ENCODE assay signal across 1 cellular context in the genomic region with DNA sequence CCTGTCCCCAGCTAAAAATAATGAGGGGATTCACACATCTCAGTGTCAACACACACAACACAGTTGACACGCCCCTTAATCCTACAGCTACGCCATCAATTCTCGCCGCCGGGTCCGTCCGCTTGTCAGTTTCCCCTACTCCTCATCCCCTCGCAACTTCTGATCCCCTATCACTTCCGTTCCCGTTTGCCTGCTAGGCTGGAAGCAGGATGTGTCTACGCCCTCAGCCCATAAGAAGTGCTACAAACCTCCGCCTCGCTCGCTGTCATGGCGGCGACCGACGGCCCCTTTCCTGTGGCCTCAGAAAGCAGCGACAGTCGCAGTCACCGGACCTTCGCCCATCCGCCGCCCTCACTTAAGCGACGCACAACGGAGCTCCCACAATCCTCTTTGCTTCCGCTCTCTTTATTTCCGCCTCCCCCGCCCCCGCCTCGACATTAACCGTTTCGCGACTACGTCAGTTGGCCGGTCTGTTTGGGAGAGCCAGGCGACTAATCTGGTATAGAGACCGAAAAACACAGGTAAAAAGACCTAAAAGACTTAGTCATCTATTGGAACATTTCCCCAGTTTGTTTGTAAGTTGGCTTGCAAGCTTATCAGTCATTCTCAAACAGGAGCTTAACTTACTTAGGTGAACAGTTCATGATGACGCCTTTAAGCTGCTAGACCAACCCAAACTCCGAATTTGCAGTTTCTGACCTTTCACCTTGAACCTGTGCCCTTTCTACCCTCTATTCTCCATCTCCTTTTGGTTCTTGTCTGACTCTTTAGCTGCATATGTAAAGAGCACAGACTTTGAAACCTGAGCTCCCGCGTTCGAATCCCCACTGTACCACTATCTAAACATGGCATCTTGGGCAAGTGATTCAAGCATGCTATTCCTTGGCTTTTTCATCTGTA.
TF ChIP-seq lines count a peak whose summit lies in the region.

A gene with protein sequence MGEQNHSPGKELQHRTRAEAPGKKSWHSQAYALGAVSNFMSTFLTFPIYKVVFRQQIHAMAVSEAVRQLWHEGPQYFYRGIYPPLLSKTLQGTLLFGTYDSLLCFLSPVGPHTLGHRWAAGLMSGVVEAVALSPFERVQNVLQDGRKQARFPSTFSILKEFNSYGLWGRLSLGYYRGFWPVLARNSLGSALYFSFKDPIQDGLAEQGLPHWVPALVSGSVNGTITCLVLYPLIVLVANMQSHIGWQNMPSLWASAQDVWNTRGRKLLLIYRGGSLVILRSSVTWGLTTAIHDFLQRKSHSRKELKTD (minus strand): TSS at position 380 of the 900 bp plus-strand sequence. CDS start 51,752 bp downstream, outside the sequence.

TF ChIP-seq in HepG2, 621 proteins besides CTCF, POLR2A, EP300 and RAD21 (continued from another document):
- TF ChIP-seq, protein P1, sequence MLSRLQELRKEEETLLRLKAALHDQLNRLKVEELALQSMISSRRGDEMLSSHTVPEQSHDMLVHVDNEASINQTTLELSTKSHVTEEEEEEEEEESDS (CRISPR knock-in tag; IDR thresholded peaks at IDR 0.05; ENCODE audit: borderline replicate concordance) = no peak
- TF ChIP-seq, protein P2, sequence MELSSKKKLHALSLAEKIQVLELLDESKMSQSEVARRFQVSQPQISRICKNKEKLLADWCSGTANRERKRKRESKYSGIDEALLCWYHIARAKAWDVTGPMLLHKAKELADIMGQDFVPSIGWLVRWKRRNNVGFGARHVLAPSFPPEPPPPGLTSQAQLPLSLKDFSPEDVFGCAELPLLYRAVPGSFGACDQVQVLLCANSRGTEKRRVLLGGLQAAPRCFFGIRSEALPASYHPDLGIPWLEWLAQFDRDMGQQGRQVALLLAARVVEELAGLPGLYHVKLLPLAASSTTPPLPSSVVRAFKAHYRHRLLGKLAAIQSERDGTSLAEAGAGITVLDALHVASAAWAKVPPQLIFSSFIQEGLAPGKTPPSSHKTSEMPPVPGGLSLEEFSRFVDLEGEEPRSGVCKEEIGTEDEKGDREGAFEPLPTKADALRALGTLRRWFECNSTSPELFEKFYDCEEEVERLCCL (CRISPR knock-in tag; IDR thresholded peaks at IDR 0.05; ENCODE audit: borderline replicate concordance) = no peak
- TF ChIP-seq ZNF484 (CRISPR knock-in tag; IDR thresholded peaks at IDR 0.05; ENCODE audit: borderline replicate concordance, low read depth) (no peak), TFDP1 (CRISPR knock-in tag; IDR thresholded peaks at IDR 0.05; ENCODE audit: borderline replicate concordance) (peak; percentile 33; the same call in 1 of the 2 replicates), ETV5 (CRISPR knock-in tag; IDR thresholded peaks at IDR 0.05; ENCODE audit: borderline replicate concordance) (peak; percentile 79), SRF (IDR thresholded peaks at IDR 0.05; ENCODE audit: low read depth, low read length) (0 out of 2 replicates have a peak, but pooled peaks have one; percentile 34), ZFP37 (CRISPR knock-in tag; IDR thresholded peaks at IDR 0.05; ENCODE audit: borderline replicate concordance) (no peak), MAZ (IDR thresholded peaks at IDR 0.05; ENCODE audit: borderline replicate concordance, low read depth, low read length) (peak; percentile 66; the same call in 1 of the 2 replicates), MAZ (CRISPR knock-in tag; IDR thresholded peaks at IDR 0.05; ENCODE audit: low read depth) (peak; percentile 80)
TF ChIP-seq in HepG2: peak in this region for 117.
